In the genomic region with DNA sequence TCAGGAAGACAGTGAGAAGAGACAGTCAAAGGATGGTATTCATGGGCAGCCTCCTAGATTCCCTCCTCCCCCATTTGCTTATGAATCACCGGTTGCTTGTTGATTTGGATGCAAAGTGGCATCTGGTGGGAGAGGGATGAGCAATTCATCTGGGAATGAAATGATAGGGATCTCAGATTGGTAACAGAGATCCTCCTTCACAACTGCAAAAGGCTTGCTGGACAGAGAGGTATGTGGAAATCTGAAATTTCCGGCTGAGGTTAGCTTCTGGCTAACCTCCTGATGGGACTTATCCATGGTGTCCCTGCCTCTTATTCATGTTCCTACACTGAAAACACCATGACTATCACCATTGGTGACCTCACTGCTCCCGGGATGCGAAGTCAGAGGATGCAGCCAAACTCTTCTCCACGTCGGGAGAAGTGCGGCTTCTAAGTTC, we compare ENCODE assay signal across 13 cellular contexts. TPM values are rescaled to one million over a fixed set of nuclear protein-coding genes. Genes with fewer than 3 reads are reported as not detected.
DNase-seq lines count a peak whose midpoint lies in the region; ATAC-seq, FAIRE-seq and TF ChIP-seq lines count a peak whose summit lies in the region.
"Had no signal": no experiment of that assay in that cellular context is flagged by ENCODE, and none has a peak within 500 bp of the region (broad histone marks: within the 10 kb centered on the region; RNA-seq: fewer than 3 reads in every experiment).

No MANE protein-coding gene starts in this region.

- H3K27me3 Mint-ChIP-seq in MCF 10A (ENCODE audit: insufficient read depth, unreplicated experiment): no peaks in the 10 kb centered on the region

- CTCF ChIA-PET in MCF 10A (lab: Yijun Ruan, JAX): no interaction called here

- H3K4me3 ChIP-seq in breast epithelium: no peak overlapping the region
- H3K4me3 ChIP-seq in heart right ventricle: no peak overlapping the region

- ATAC-seq in HG02623 (IDR thresholded peaks at IDR 0.05; ENCODE audit: unreplicated experiment): no peak
- ATAC-seq in heart right ventricle: no peak

- TF ChIP-seq POLR2A in breast epithelium (IDR thresholded peaks at IDR 0.05): no peak

- H3K27ac ChIP-seq in breast epithelium (no peak overlapping the region), heart right ventricle (no peak overlapping the region)
- H3K27ac ChIP-seq: neutrophil had no signal

- H3K4me1 ChIP-seq in breast epithelium: no peaks in the 10 kb centered on the region
- H3K4me1 ChIP-seq in heart right ventricle: peaks cover 0 to 34% (median 11%) of the 10 kb centered on the region in 9 donors

- H3K36me3 ChIP-seq in breast epithelium (no peaks in the 10 kb centered on the region), heart right ventricle (no peaks in the 10 kb centered on the region)
- H3K36me3 ChIP-seq: neutrophil had no signal

- no peak overlapping the region for H3K27ac Mint-ChIP-seq in MCF 10A (ENCODE audit: low read depth, unreplicated experiment)
- H3K27ac Mint-ChIP-seq: activated naive CD4-positive, alpha-beta T cell treated with anti-CD3 and anti-CD28 coated beads for 36 hours had no signal

- no peaks in the 10 kb centered on the region for H3K27me3 ChIP-seq in breast epithelium
- H3K27me3 ChIP-seq in heart right ventricle: no peaks in the 10 kb centered on the region

- no peaks in the 10 kb centered on the region for H3K9me3 Mint-ChIP-seq in MCF 10A (ENCODE audit: unreplicated experiment)
- H3K9me3 Mint-ChIP-seq: activated naive CD4-positive, alpha-beta T cell treated with anti-CD3 and anti-CD28 coated beads for 36 hours had no signal

- intact Hi-C loops in MCF 10A (cut with micrococcal nuclease): no loop called here
- intact Hi-C loops in breast epithelium (cut with DNase I; ENCODE audit: low total_unique reads): loop anchor here (5.0 kb wide), 1 partner anchor 1533 kb away; the partner anchor contains the start of gene KLHDC10
- intact Hi-C loops in heart right ventricle (cut with DNase I): no loop called here

- WGBS in heart right ventricle, 2 donors: 72 to 75% methylated on average over 7 of the region's 7 CpGs

- in situ Hi-C loops in GM13977 (cut with MboI; ENCODE audit: low pct_unique_long_range_greater_than_20kb, low sequenced_read_pairs, unreplicated experiment): no loop called here

- no peaks in the 10 kb centered on the region for H3K36me3 Mint-ChIP-seq in MCF 10A (ENCODE audit: insufficient read depth, unreplicated experiment)

- H3K4me3 Mint-ChIP-seq in MCF 10A (ENCODE audit: unreplicated experiment): no peak overlapping the region
- H3K4me3 Mint-ChIP-seq: activated naive CD4-positive, alpha-beta T cell treated with anti-CD3 and anti-CD28 coated beads for 36 hours had no signal

- BruUV-seq in MCF 10A (replicated peaks; lab: Mats Ljungman, UMichigan): no TSS peak

- POLR2A ChIA-PET in MCF 10A (lab: Yijun Ruan, JAX): no interaction called here

- peaks cover 11% of the 10 kb centered on the region for H3K4me1 Mint-ChIP-seq in MCF 10A (ENCODE audit: insufficient read depth, unreplicated experiment)

- TF ChIP-seq CTCF in MCF 10A (IDR thresholded peaks at IDR 0.05; ENCODE audit: unreplicated experiment) (no peak), breast epithelium (IDR thresholded peaks at IDR 0.05) (no peak), GM13977 (IDR thresholded peaks at IDR 0.05; ENCODE audit: extremely low read depth, insufficient read depth, missing control alignments) (no peak), heart right ventricle (IDR thresholded peaks at IDR 0.05) (no peak)

- DNase-seq in MCF 10A (ENCODE audit: unreplicated experiment) (peak; percentile 69), breast epithelium (ENCODE audit: low spot score in 2 of 2) (no peak), SW480 (ENCODE audit: low spot score) (peak; percentile 77), iPS DF 4.7 (ENCODE audit: extremely low read depth, low spot score) (peak; percentile 94), urothelium cell line (ENCODE audit: low spot score) (peak; percentile 59), GM13977 (ENCODE audit: low spot score) (no peak), heart right ventricle (no peak)
- DNase-seq: activated naive CD4-positive, alpha-beta T cell treated with anti-CD3 and anti-CD28 coated beads for 36 hours; hippocampal formation; SIG-M5; stimulated activated naive CD4-positive, alpha-beta T cell treated with Interleukin-2 at 50 U/mL for 16 hours had no signal

- H3K9me3 ChIP-seq in breast epithelium (no peaks in the 10 kb centered on the region), heart right ventricle (no peaks in the 10 kb centered on the region)
- H3K9me3 ChIP-seq: neutrophil had no signal

- no peak for FAIRE-seq in urothelium cell line (lab: Jason Lieb, UNC)

RNA-seq across cellular contexts. Expression of gene PODXL, which starts 48.4 kb away (rescaled TPM):
- total RNA-seq in MCF 10A (2022): 1.6 and 1.7 TPM in 2 replicates
- 10 to 100 TPM; 20.3 to 55.6 (median 33.1) TPM for total RNA-seq in breast epithelium
- 100 to 1,000 TPM in 1 of 10 donors, 10 to 100 TPM in 9; 43.7 to 162 (median 71.0) TPM for total RNA-seq in heart right ventricle
- 10 to 100 TPM; 34.4 to 41.3 TPM for polyA plus RNA-seq in heart right ventricle

Comparison
In these comparisons a context has a peak if more than half of its experiments do, and no peak if none do; other contexts are left out.
1. DNase-seq: peak in MCF 10A (single experiment), SW480 (single experiment), iPS DF 4.7 (single experiment) and urothelium cell line (single experiment); none in breast epithelium (0 of 2), GM13977 (single experiment) and heart right ventricle (0 of 2).